In the genomic region with DNA sequence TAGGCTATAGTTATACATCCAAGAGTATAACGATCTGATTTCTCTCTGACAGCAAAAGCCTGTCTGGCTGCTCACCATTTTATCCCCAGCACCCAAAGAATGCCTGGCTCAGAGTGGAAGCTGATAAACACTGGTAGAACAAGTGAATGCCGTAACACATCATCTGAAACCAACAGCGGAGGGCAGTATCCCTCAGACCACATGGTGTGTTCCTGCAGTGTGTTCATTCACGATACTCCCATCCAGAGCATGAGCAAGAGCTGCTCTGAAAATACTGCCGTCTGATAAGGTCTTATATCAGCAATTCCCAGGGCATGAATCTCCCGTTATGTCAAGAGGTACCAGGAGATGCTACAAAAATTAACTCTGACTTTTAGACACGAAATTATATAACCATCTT, we compare ENCODE assay signal across 1 cellular context.
TF ChIP-seq lines count a peak whose summit lies in the region.

No MANE protein-coding gene starts in this region.

TF ChIP-seq in K562, 482 proteins besides CTCF, POLR2A, EP300 and RAD21 (continued from another document and continues in another):
- TF ChIP-seq TEAD2 (tag; IDR thresholded peaks at IDR 0.05): no peak
- 0 out of 4 replicates have a peak, but pooled peaks of 1 of the 2 experiments have one; percentile 40 for TF ChIP-seq FOXK2 (conservative IDR thresholded peaks at IDR 0.05 in 1 of 2, IDR thresholded peaks at IDR 0.05 in 1 of 2; ENCODE audit: low read depth in 2 of 2)
- TF ChIP-seq, protein P1, sequence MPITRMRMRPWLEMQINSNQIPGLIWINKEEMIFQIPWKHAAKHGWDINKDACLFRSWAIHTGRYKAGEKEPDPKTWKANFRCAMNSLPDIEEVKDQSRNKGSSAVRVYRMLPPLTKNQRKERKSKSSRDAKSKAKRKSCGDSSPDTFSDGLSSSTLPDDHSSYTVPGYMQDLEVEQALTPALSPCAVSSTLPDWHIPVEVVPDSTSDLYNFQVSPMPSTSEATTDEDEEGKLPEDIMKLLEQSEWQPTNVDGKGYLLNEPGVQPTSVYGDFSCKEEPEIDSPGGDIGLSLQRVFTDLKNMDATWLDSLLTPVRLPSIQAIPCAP (CRISPR knock-in tag; IDR thresholded peaks at IDR 0.05; ENCODE audit: borderline replicate concordance): no peak
- no peak for TF ChIP-seq ETS2 (tag; IDR thresholded peaks at IDR 0.05; ENCODE audit: borderline replicate concordance, poor library complexity, severe bottlenecking)
- no peak for TF ChIP-seq ZNF263 (CRISPR knock-in tag; IDR thresholded peaks at IDR 0.05; ENCODE audit: borderline replicate concordance)
- no peak for TF ChIP-seq PHTF2 (CRISPR knock-in tag; IDR thresholded peaks at IDR 0.05)
- TF ChIP-seq, protein P2, sequence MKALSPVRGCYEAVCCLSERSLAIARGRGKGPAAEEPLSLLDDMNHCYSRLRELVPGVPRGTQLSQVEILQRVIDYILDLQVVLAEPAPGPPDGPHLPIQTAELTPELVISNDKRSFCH (CRISPR knock-in tag; IDR thresholded peaks at IDR 0.05): no peak
- TF ChIP-seq, protein P2 (tag; IDR thresholded peaks at IDR 0.05): no peak
- TF ChIP-seq, protein P3, sequence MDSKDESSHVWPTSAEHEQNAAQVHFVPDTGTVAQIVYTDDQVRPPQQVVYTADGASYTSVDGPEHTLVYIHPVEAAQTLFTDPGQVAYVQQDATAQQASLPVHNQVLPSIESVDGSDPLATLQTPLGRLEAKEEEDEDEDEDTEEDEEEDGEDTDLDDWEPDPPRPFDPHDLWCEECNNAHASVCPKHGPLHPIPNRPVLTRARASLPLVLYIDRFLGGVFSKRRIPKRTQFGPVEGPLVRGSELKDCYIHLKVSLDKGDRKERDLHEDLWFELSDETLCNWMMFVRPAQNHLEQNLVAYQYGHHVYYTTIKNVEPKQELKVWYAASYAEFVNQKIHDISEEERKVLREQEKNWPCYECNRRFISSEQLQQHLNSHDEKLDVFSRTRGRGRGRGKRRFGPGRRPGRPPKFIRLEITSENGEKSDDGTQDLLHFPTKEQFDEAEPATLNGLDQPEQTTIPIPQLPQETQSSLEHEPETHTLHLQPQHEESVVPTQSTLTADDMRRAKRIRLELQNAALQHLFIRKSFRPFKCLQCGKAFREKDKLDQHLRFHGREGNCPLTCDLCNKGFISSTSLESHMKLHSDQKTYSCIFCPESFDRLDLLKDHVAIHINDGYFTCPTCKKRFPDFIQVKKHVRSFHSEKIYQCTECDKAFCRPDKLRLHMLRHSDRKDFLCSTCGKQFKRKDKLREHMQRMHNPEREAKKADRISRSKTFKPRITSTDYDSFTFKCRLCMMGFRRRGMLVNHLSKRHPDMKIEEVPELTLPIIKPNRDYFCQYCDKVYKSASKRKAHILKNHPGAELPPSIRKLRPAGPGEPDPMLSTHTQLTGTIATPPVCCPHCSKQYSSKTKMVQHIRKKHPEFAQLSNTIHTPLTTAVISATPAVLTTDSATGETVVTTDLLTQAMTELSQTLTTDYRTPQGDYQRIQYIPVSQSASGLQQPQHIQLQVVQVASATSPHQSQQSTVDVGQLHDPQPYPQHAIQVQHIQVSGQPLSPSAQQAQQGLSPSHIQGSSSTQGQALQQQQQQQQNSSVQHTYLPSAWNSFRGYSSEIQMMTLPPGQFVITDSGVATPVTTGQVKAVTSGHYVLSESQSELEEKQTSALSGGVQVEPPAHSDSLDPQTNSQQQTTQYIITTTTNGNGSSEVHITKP (IDR thresholded peaks at IDR 0.05; ENCODE audit: partially characterized antibody): peak; percentile 9
- no peak for TF ChIP-seq HIVEP1 (CRISPR knock-in tag; IDR thresholded peaks at IDR 0.05)
- TF ChIP-seq, protein P4, sequence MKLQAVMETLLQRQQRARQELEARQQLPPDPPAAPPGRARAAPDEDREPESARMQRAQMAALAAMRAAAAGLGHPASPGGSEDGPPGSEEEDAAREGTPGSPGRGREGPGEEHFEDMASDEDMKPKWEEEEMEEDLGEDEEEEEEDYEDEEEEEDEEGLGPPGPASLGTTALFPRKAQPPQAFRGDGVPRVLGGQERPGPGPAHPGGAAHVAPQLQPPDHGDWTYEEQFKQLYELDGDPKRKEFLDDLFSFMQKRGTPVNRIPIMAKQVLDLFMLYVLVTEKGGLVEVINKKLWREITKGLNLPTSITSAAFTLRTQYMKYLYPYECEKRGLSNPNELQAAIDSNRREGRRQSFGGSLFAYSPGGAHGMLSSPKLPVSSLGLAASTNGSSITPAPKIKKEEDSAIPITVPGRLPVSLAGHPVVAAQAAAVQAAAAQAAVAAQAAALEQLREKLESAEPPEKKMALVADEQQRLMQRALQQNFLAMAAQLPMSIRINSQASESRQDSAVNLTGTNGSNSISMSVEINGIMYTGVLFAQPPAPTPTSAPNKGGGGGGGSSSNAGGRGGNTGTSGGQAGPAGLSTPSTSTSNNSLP (IDR thresholded peaks at IDR 0.05; ENCODE audit: borderline replicate concordance, low read depth, low read length): no peak
- TF ChIP-seq CEBPG (CRISPR knock-in tag; IDR thresholded peaks at IDR 0.05): no peak
- no peak for TF ChIP-seq CEBPG (tag; conservative IDR thresholded peaks at IDR 0.05 in 1 of 2, IDR thresholded peaks at IDR 0.05 in 1 of 2)
- TF ChIP-seq ZBTB7A (IDR thresholded peaks at IDR 0.05; ENCODE audit: borderline replicate concordance, control insufficient read depth, low read depth, low read length): no peak
- no peak for TF ChIP-seq HEY1 (CRISPR knock-in tag; IDR thresholded peaks at IDR 0.05; ENCODE audit: borderline replicate concordance)
- TF ChIP-seq, protein P5, sequence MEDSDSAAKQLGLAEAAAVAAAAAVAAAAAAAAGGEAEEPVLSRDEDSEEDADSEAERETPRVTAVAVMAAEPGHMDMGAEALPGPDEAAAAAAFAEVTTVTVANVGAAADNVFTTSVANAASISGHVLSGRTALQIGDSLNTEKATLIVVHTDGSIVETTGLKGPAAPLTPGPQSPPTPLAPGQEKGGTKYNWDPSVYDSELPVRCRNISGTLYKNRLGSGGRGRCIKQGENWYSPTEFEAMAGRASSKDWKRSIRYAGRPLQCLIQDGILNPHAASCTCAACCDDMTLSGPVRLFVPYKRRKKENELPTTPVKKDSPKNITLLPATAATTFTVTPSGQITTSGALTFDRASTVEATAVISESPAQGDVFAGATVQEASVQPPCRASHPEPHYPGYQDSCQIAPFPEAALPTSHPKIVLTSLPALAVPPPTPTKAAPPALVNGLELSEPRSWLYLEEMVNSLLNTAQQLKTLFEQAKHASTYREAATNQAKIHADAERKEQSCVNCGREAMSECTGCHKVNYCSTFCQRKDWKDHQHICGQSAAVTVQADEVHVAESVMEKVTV (CRISPR knock-in tag; IDR thresholded peaks at IDR 0.05): no peak
- TF ChIP-seq ZSCAN32 (CRISPR knock-in tag; IDR thresholded peaks at IDR 0.05): no peak
- TF ChIP-seq SMAD1 (IDR thresholded peaks at IDR 0.05; ENCODE audit: low read depth, low read length, partially characterized antibody): no peak
- TF ChIP-seq ESRRA (IDR thresholded peaks at IDR 0.05; ENCODE audit: borderline replicate concordance, low read depth): no peak
- no peak for TF ChIP-seq EZH2 (IDR thresholded peaks at IDR 0.05; ENCODE audit: borderline replicate concordance, low read depth, low read length)
- TF ChIP-seq, protein P6, sequence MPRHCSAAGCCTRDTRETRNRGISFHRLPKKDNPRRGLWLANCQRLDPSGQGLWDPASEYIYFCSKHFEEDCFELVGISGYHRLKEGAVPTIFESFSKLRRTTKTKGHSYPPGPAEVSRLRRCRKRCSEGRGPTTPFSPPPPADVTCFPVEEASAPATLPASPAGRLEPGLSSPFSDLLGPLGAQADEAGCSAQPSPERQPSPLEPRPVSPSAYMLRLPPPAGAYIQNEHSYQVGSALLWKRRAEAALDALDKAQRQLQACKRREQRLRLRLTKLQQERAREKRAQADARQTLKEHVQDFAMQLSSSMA (CRISPR knock-in tag; IDR thresholded peaks at IDR 0.05): no peak
- no peak for TF ChIP-seq SIRT6 (IDR thresholded peaks at IDR 0.05; ENCODE audit: low read depth, low read length)
- no peak for TF ChIP-seq TAF9B (IDR thresholded peaks at IDR 0.05; ENCODE audit: partially characterized antibody)
- TF ChIP-seq ZEB2 (IDR thresholded peaks at IDR 0.05): no peak
- TF ChIP-seq CHD1 (IDR thresholded peaks at IDR 0.05; ENCODE audit: low read length): no peak
- TF ChIP-seq, protein P7, sequence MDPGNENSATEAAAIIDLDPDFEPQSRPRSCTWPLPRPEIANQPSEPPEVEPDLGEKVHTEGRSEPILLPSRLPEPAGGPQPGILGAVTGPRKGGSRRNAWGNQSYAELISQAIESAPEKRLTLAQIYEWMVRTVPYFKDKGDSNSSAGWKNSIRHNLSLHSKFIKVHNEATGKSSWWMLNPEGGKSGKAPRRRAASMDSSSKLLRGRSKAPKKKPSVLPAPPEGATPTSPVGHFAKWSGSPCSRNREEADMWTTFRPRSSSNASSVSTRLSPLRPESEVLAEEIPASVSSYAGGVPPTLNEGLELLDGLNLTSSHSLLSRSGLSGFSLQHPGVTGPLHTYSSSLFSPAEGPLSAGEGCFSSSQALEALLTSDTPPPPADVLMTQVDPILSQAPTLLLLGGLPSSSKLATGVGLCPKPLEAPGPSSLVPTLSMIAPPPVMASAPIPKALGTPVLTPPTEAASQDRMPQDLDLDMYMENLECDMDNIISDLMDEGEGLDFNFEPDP (CRISPR knock-in tag; IDR thresholded peaks at IDR 0.05): no peak
- no peak for TF ChIP-seq ZNF311 (CRISPR knock-in tag; IDR thresholded peaks at IDR 0.05)
- TF ChIP-seq, protein P8, sequence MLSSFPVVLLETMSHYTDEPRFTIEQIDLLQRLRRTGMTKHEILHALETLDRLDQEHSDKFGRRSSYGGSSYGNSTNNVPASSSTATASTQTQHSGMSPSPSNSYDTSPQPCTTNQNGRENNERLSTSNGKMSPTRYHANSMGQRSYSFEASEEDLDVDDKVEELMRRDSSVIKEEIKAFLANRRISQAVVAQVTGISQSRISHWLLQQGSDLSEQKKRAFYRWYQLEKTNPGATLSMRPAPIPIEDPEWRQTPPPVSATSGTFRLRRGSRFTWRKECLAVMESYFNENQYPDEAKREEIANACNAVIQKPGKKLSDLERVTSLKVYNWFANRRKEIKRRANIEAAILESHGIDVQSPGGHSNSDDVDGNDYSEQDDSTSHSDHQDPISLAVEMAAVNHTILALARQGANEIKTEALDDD (IDR thresholded peaks at IDR 0.05): no peak; the same call in 1 of the 2 replicates
- no peak for TF ChIP-seq ZNF324 (CRISPR knock-in tag; IDR thresholded peaks at IDR 0.05)
- TF ChIP-seq RBFOX2 (IDR thresholded peaks at IDR 0.05; ENCODE audit: low read depth, low read length): no peak
- TF ChIP-seq ZNF75A (CRISPR knock-in tag; IDR thresholded peaks at IDR 0.05): no peak
- TF ChIP-seq, protein P9, sequence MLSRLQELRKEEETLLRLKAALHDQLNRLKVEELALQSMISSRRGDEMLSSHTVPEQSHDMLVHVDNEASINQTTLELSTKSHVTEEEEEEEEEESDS (CRISPR knock-in tag; IDR thresholded peaks at IDR 0.05): no peak
- TF ChIP-seq POLR3A (IDR thresholded peaks at IDR 0.05; ENCODE audit: borderline replicate concordance, extremely low read depth, insufficient read depth, insufficient read length): no peak
- no peak for TF ChIP-seq MBD2 (IDR thresholded peaks at IDR 0.05; ENCODE audit: borderline replicate concordance, low read depth)
- no peak for TF ChIP-seq ZNF143 (CRISPR knock-in tag; IDR thresholded peaks at IDR 0.05)
- TF ChIP-seq ETV5 (CRISPR knock-in tag; IDR thresholded peaks at IDR 0.05; ENCODE audit: low read depth): no peak
- no peak for TF ChIP-seq ZNF212 (CRISPR knock-in tag; IDR thresholded peaks at IDR 0.05)
- TF ChIP-seq DDX20 (tag; IDR thresholded peaks at IDR 0.05; ENCODE audit: low read depth): no peak
- TF ChIP-seq ZNF444 (CRISPR knock-in tag; IDR thresholded peaks at IDR 0.05): no peak
- TF ChIP-seq BACH1 (tag; IDR thresholded peaks at IDR 0.05): no peak
- TF ChIP-seq TCF3 (CRISPR knock-in tag; IDR thresholded peaks at IDR 0.05): peak; percentile 88
- TF ChIP-seq, protein P10, sequence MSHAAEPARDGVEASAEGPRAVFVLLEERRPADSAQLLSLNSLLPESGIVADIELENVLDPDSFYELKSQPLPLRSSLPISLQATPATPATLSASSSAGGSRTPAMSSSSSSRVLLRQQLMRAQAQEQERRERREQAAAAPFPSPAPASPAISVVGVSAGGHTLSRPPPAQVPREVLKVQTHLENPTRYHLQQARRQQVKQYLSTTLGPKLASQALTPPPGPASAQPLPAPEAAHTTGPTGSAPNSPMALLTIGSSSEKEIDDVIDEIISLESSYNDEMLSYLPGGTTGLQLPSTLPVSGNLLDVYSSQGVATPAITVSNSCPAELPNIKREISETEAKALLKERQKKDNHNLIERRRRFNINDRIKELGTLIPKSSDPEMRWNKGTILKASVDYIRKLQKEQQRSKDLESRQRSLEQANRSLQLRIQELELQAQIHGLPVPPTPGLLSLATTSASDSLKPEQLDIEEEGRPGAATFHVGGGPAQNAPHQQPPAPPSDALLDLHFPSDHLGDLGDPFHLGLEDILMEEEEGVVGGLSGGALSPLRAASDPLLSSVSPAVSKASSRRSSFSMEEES (CRISPR knock-in tag; IDR thresholded peaks at IDR 0.05): no peak
- TF ChIP-seq CBFA2T3 (IDR thresholded peaks at IDR 0.05): peak; percentile 96
- TF ChIP-seq, protein P11, sequence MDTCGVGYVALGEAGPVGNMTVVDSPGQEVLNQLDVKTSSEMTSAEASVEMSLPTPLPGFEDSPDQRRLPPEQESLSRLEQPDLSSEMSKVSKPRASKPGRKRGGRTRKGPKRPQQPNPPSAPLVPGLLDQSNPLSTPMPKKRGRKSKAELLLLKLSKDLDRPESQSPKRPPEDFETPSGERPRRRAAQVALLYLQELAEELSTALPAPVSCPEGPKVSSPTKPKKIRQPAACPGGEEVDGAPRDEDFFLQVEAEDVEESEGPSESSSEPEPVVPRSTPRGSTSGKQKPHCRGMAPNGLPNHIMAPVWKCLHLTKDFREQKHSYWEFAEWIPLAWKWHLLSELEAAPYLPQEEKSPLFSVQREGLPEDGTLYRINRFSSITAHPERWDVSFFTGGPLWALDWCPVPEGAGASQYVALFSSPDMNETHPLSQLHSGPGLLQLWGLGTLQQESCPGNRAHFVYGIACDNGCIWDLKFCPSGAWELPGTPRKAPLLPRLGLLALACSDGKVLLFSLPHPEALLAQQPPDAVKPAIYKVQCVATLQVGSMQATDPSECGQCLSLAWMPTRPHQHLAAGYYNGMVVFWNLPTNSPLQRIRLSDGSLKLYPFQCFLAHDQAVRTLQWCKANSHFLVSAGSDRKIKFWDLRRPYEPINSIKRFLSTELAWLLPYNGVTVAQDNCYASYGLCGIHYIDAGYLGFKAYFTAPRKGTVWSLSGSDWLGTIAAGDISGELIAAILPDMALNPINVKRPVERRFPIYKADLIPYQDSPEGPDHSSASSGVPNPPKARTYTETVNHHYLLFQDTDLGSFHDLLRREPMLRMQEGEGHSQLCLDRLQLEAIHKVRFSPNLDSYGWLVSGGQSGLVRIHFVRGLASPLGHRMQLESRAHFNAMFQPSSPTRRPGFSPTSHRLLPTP (IDR thresholded peaks at IDR 0.05; ENCODE audit: borderline replicate concordance, extremely low read depth, insufficient read length): no peak
- no peak for TF ChIP-seq CCNT2 (IDR thresholded peaks at IDR 0.05; ENCODE audit: borderline replicate concordance, extremely low read depth, insufficient read length, low read depth, low read length)
- TF ChIP-seq MEIS2 (IDR thresholded peaks at IDR 0.05; ENCODE audit: partially characterized antibody): peak; percentile 29
- no peak for TF ChIP-seq RBBP5 (IDR thresholded peaks at IDR 0.05; ENCODE audit: borderline replicate concordance, insufficient read depth, low read length, poor library complexity, severe bottlenecking)
- TF ChIP-seq CREB1 (IDR thresholded peaks at IDR 0.05): no peak; the same call in 1 of the 2 replicates
- TF ChIP-seq CREB1 (CRISPR knock-in tag; IDR thresholded peaks at IDR 0.05): no peak
- TF ChIP-seq ZNF12 (CRISPR knock-in tag; IDR thresholded peaks at IDR 0.05): no peak
- no peak for TF ChIP-seq MCM3 (IDR thresholded peaks at IDR 0.05)
- no peak for TF ChIP-seq GTF2F1 (IDR thresholded peaks at IDR 0.05; ENCODE audit: low read depth, low read length)
- no peak for TF ChIP-seq KAT2B (IDR thresholded peaks at IDR 0.05; ENCODE audit: low read depth, low read length)
